ENCODE assay signal across 13 cellular contexts in the genomic region with DNA sequence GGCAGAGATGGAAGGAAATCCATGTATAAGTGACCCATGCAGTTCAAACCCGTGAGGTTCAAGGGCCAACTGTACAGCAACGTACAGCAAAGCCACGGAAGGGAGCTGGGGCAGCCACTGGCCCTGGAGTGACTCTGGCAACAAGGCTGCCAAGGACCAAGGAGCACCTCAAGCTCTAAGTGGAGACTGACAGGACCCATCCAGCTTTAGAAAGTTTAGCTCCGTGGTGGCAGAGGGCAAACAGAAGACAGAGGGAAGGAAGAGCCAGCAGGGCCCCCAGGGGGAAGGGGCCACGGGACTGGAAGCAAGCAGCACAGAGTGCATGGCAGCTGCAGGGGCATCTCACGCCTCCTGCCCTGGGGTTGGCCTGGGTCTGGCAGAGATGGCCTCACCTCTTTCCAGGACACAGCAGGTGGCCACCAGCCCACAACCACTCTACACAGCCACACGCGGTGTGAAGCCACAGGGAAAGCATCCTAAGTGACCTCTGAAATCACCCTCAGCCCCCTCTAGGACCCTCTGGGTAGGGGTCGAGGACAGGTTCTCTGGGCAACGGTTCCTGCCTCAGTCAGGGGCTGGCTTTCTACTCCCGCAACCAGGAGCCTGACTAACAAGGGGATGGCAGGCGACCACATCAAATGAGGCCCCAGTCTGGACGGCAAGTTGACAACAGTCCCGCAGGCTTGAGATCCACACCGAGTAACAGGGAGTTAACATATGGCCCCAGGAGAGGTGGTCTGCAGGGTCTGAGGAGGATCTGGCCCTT. TPM values are rescaled to one million over a fixed set of nuclear protein-coding genes. Genes with fewer than 3 reads are reported as not detected.
DNase-seq lines count a peak whose midpoint lies in the region; ATAC-seq and TF ChIP-seq lines count a peak whose summit lies in the region.
"Had no signal": no experiment of that assay in that cellular context is flagged by ENCODE, and none has a peak within 500 bp of the region (broad histone marks: within the 10 kb centered on the region; RNA-seq: fewer than 3 reads in every experiment).

No MANE protein-coding gene starts in this region.

- peaks cover 77% of the 10 kb centered on the region for H4K20me1 ChIP-seq in hepatocyte (ENCODE audit: insufficient read depth, poor library complexity, severe bottlenecking)

- H3K9me2 ChIP-seq in hepatocyte (replicated peaks; ENCODE audit: insufficient read depth) = no peaks in the 10 kb centered on the region

- no peak overlapping the region for H2AFZ ChIP-seq in hepatocyte

- H3K36me3 Mint-ChIP-seq in Calu3 (ENCODE audit: insufficient read depth, unreplicated experiment) = peaks cover 50% of the 10 kb centered on the region
- peaks cover 11% of the 10 kb centered on the region for H3K36me3 Mint-ChIP-seq in IgD-negative memory B cell

- no TSS peak for BruUV-seq in Calu3 (replicated peaks; lab: Mats Ljungman, UMichigan)

- no peaks in the 10 kb centered on the region for H3K9me3 ChIP-seq in hepatocyte (ENCODE audit: low read depth)

- H3K4me1 Mint-ChIP-seq in Calu3 (ENCODE audit: low read depth, unreplicated experiment) (peaks cover 24% of the 10 kb centered on the region), IgD-negative memory B cell (peaks cover 8 to 48% (median 12%) of the 10 kb centered on the region in 3 donors)

- H3K79me2 ChIP-seq in hepatocyte = peaks cover 84% of the 10 kb centered on the region

- H3K4me1 ChIP-seq in hepatocyte (ENCODE audit: insufficient read depth) = peaks cover 22% of the 10 kb centered on the region

- intact Hi-C loops in Calu3 (cut with micrococcal nuclease; ENCODE audit: unreplicated experiment) (no loop called here), sciatic nerve (cut with DNase I) (no loop called here)

- H3K9me3 Mint-ChIP-seq in Calu3 (ENCODE audit: low read depth, unreplicated experiment) (no peaks in the 10 kb centered on the region), IgD-negative memory B cell (no peaks in the 10 kb centered on the region)

- DNase-seq in Calu3 (no peak), hepatocyte (ENCODE audit: low spot score) (no peak), sciatic nerve (ENCODE audit: low spot score) (peak; percentile 22), NOMO-1 (lab: John Stamatoyannopoulos, UW; ENCODE audit: unreplicated experiment in 2 of 2) (no peak)
- DNase-seq in activated CD8-positive, alpha-beta memory T cell treated with anti-CD3 and anti-CD28 coated beads for 24 hours = no peak
- DNase-seq: activated CD4-positive, alpha-beta T cell treated with anti-CD3 and anti-CD28 coated beads, Interleukin-2, amount 50 U/mL, for 1 hour; DMS79 treated with DMSO at 0.1 percent for 48 hours; NCI-H1105; NCI-H226; SHP77 treated with DMSO at 0.1 percent for 48 hours had no signal

- H3K4me3 Mint-ChIP-seq in Calu3 (ENCODE audit: low read depth, unreplicated experiment) = peak overlapping the region; percentile 68
- H3K4me3 Mint-ChIP-seq in IgD-negative memory B cell = peak overlapping the region in 3 of 4 donors; percentile 17 to 74 (median 69)

- no peaks in the 10 kb centered on the region for H3K36me3 ChIP-seq in hepatocyte (replicated peaks; ENCODE audit: insufficient read depth, low read depth)

- H3K27me3 Mint-ChIP-seq in Calu3 (ENCODE audit: unreplicated experiment) (no peaks in the 10 kb centered on the region), IgD-negative memory B cell (no peaks in the 10 kb centered on the region)

- ATAC-seq in sciatic nerve (no peak), HG02798 (IDR thresholded peaks at IDR 0.05; ENCODE audit: poor library complexity, unreplicated experiment) (no peak)
- ATAC-seq: left lobe of liver had no signal

- TF ChIP-seq CTCF in Calu3 (IDR thresholded peaks at IDR 0.05; ENCODE audit: unreplicated experiment) (no peak), hepatocyte (IDR thresholded peaks at IDR 0.05; ENCODE audit: poor library complexity) (no peak)

- 88% methylated on average over 15 of the region's 15 CpGs for WGBS in hepatocyte (ENCODE audit: low lambda C conversion rate, missing lambda C conversion rate)

- H3K27ac ChIP-seq in hepatocyte = no peak overlapping the region

- H3K27me3 ChIP-seq in hepatocyte = no peaks in the 10 kb centered on the region

- H3K27ac Mint-ChIP-seq in Calu3 (ENCODE audit: unreplicated experiment) (no peak overlapping the region), IgD-negative memory B cell (peak overlapping the region in 2 of 3 donors; percentile 29 to 31)

- H3K4me2 ChIP-seq in hepatocyte = peak overlapping the region; percentile 99

- CTCF ChIA-PET in Calu3 (lab: Charles Lee) = no interaction called here

- H3K4me3 ChIP-seq in hepatocyte = no peak overlapping the region

RNA-seq across cellular contexts. Expression of gene MIER2, which starts 3.8 kb away (rescaled TPM):
- total RNA-seq in Calu3 (2022) (22.8 and 28.4 TPM in 2 replicates), hepatocyte (8.4 and 9.9 TPM in 2 replicates), sciatic nerve (24.5 TPM)
- polyA plus RNA-seq in IgD-negative memory B cell (7.5 TPM), hepatocyte (46.6 and 47.3 TPM in 2 replicates)

RNA-seq across cellular contexts. Expression of gene PLPP2, which starts 49.6 kb away (rescaled TPM):
- total RNA-seq in Calu3 (2022) (113 and 126 TPM in 2 replicates), hepatocyte (9.9 TPM in 2 replicates), sciatic nerve (8.6 TPM)
- polyA plus RNA-seq in IgD-negative memory B cell (0.53 TPM), hepatocyte (17.7 and 20.2 TPM in 2 replicates)

Comparison
In these comparisons a context has a peak if more than half of its experiments do, and no peak if none do; other contexts are left out.
1. RNA of gene PLPP2, which starts 49.6 kb away (total RNA-seq): 113 to 126 TPM in Calu3; 9.9 TPM in hepatocyte and 8.6 TPM in sciatic nerve (single experiment); every median in the first group is over 10 times any median in the second.